Comparison of ENCODE assay signal across 9 cellular contexts in genomic region chr2:230873670-230874401, GRCh38. TPM values are rescaled to one million over a fixed set of nuclear protein-coding genes. Genes with fewer than 3 reads are reported as not detected.
DNase-seq lines count a peak whose midpoint lies in the region; ATAC-seq, FAIRE-seq and TF ChIP-seq lines count a peak whose summit lies in the region.
"Had no signal": no experiment of that assay in that cellular context is flagged by ENCODE, and none has a peak within 500 bp of the region (broad histone marks: within the 10 kb centered on the region; RNA-seq: fewer than 3 reads in every experiment).

No MANE protein-coding gene starts in this region.

- DNase-seq in memory B cell (ENCODE audit: low spot score in 2 of 2) (peak; percentile 75 to 79), HFFc6 (no peak), dedifferentiated amniotic fluid mesenchymal stem cell (ENCODE audit: extremely low spot score) (no peak), frontal cortex (ENCODE audit: low spot score in 2 of 2) (no peak), GOT3 (lab: John Stamatoyannopoulos, UW) (no peak)
- DNase-seq: NCI-H226 had no signal

- no peak for FAIRE-seq in frontal cortex (lab: Jason Lieb, UNC)

- H3K36me3 Mint-ChIP-seq in memory B cell (peaks cover 6% of the 10 kb centered on the region), HFFc6 (ENCODE audit: low read depth) (no peaks in the 10 kb centered on the region)

- no peak for TF ChIP-seq CTCF in HFFc6 (IDR thresholded peaks at IDR 0.05)

- H3K4me1 Mint-ChIP-seq in memory B cell (peaks cover 51% of the 10 kb centered on the region), HFFc6 (ENCODE audit: low read depth) (no peaks in the 10 kb centered on the region)

- H3K9me3 Mint-ChIP-seq in memory B cell = no peaks in the 10 kb centered on the region
- H3K9me3 Mint-ChIP-seq in HFFc6 = no peaks in the 10 kb centered on the region

- H3K27ac Mint-ChIP-seq in memory B cell = peak overlapping the region; percentile 90
- H3K27ac Mint-ChIP-seq in HFFc6 = no peak overlapping the region

- H3K4me3 Mint-ChIP-seq in memory B cell (peak overlapping the region; percentile 70), HFFc6 (no peak overlapping the region)

- H3K27me3 Mint-ChIP-seq in memory B cell (no peaks in the 10 kb centered on the region), HFFc6 (ENCODE audit: insufficient read depth) (peaks cover 7% of the 10 kb centered on the region)

- ATAC-seq in GM18517 (IDR thresholded peaks at IDR 0.05; ENCODE audit: unreplicated experiment) (peak; percentile 75), GM21360 (IDR thresholded peaks at IDR 0.05; ENCODE audit: unreplicated experiment) (peak; percentile 51), HG03196 (IDR thresholded peaks at IDR 0.05; ENCODE audit: unreplicated experiment) (peak; percentile 67), memory B cell (ENCODE audit: low read depth) (peak; percentile 72)

RNA-seq across cellular contexts. Expression of gene ITM2C, which starts 9.1 kb away (rescaled TPM):
- 10 to 100 TPM; 28.1 to 53.8 (median 29.4) TPM for total RNA-seq in HFFc6 (2021; fragmentation: NEBNext Ultra II Directional; extraction: Animal tissue kit (Norgen Biotek cat#: 25700))
- 110 TPM for total RNA-seq in frontal cortex

RNA-seq across cellular contexts. Expression of gene GPR55, which starts 51.2 kb away (rescaled TPM):
- total RNA-seq in HFFc6 (2021; fragmentation: NEBNext Ultra II Directional; extraction: Animal tissue kit (Norgen Biotek cat#: 25700)) = not detected
- total RNA-seq in frontal cortex = not detected

Comparison
In these comparisons a context has a peak if more than half of its experiments do, and no peak if none do; other contexts are left out.
1. DNase-seq: peak in memory B cell (2 of 2); none in HFFc6 (single experiment), dedifferentiated amniotic fluid mesenchymal stem cell (single experiment), frontal cortex (0 of 2) and GOT3 (single experiment).
2. Peak in every context shown above with its lines, with median percentiles within 50 percentile points of each other: ATAC-seq.